ENCODE assay signal across 8 cellular contexts in genomic region chr1:778451-779278, GRCh38.
A peak's percentile ranks its signal among the peaks of the same experiment; 100 is the strongest.
DNase-seq lines count a peak whose midpoint lies in the region; ATAC-seq and TF ChIP-seq lines count a peak whose summit lies in the region.
"Not testable (repeated sequence)": the region's sequence is repeated elsewhere in the genome, so short reads cannot be mapped to it uniquely, and the experiment has no call there.

No MANE protein-coding gene starts in this region.

- ATAC-seq in activated CD8-positive, alpha-beta T cell treated with anti-CD3 and anti-CD28 coated beads, Interleukin-2, amount 10 ng/mL, durations not matched to agents 7 days and 5 days: peak; percentile 100
- ATAC-seq in gastrocnemius medialis: peak; percentile 100

- not testable (repeated sequence) for H3K27me3 ChIP-seq in gastrocnemius medialis

- CTCF ChIA-PET in HEK293T (lab: Yijun Ruan, JAX): interaction anchor here (0.6 kb wide), 1 partner anchor 162 kb away, joined by 4 read pairs; no protein-coding TSS in a partner anchor
- CTCF ChIA-PET in activated CD8-positive, alpha-beta T cell treated with anti-CD3 and anti-CD28 coated beads, Interleukin-2, amount 10 ng/mL, durations not matched to agents 7 days and 5 days (lab: Charles Lee): not testable (repeated sequence)

- intact Hi-C loops in gastrocnemius medialis (cut with DNase I; ENCODE audit: low total_unique reads): not testable (repeated sequence)

- H3K4me3 Mint-ChIP-seq in activated CD8-positive, alpha-beta T cell treated with anti-CD3 and anti-CD28 coated beads, Interleukin-2, amount 10 ng/mL, durations not matched to agents 7 days and 5 days: peak overlapping the region; percentile 99

- H3K36me3 Mint-ChIP-seq in activated CD8-positive, alpha-beta T cell treated with anti-CD3 and anti-CD28 coated beads, Interleukin-2, amount 10 ng/mL, durations not matched to agents 7 days and 5 days (ENCODE audit: low read depth): not testable (repeated sequence)

- not testable (repeated sequence) for H3K4me1 ChIP-seq in gastrocnemius medialis

- H3K27ac Mint-ChIP-seq in activated CD8-positive, alpha-beta T cell treated with anti-CD3 and anti-CD28 coated beads, Interleukin-2, amount 10 ng/mL, durations not matched to agents 7 days and 5 days: peak overlapping the region; percentile 100

- peaks cover 11% of the 10 kb centered on the region for H3K4me1 Mint-ChIP-seq in activated CD8-positive, alpha-beta T cell treated with anti-CD3 and anti-CD28 coated beads, Interleukin-2, amount 10 ng/mL, durations not matched to agents 7 days and 5 days (ENCODE audit: low read depth)

- in situ Hi-C loops in GM13976 (cut with MboI; ENCODE audit: low sequenced_read_pairs, unreplicated experiment); gastrocnemius medialis (cut with MboI; ENCODE audit: low sequenced_read_pairs in 4 of 4): not testable (repeated sequence)

- peak overlapping the region; percentile 64 to 92 (median 80) for H3K4me3 ChIP-seq in gastrocnemius medialis

- H3K27me3 Mint-ChIP-seq in activated CD8-positive, alpha-beta T cell treated with anti-CD3 and anti-CD28 coated beads, Interleukin-2, amount 10 ng/mL, durations not matched to agents 7 days and 5 days (ENCODE audit: low read depth): not testable (repeated sequence)

- not testable (repeated sequence) for H3K9me3 ChIP-seq in KOPT-K1 (ENCODE audit: insufficient read depth, low read length, poor library complexity, severe bottlenecking); gastrocnemius medialis

- TF ChIP-seq POLR2A in gastrocnemius medialis (IDR thresholded peaks at IDR 0.05): peak; percentile 82 to 85

- TF ChIP-seq CTCF in GM13976 (IDR thresholded peaks at IDR 0.05; ENCODE audit: borderline replicate concordance, control extremely low read depth, extremely low read depth, insufficient read depth, missing control alignments) (peak; percentile 33), gastrocnemius medialis (IDR thresholded peaks at IDR 0.05 in 4 of 5, conservative IDR thresholded peaks at IDR 0.05 in 1 of 5) (peak; percentile 24 to 65 (median 59))

- DNase-seq in GM13976 (ENCODE audit: low spot score): peak; percentile 95
- DNase-seq in HEK293T (ENCODE audit: extremely low spot score): peak; percentile 94
- peak; percentile 99 for DNase-seq in activated CD8-positive, alpha-beta T cell treated with anti-CD3 and anti-CD28 coated beads, Interleukin-2, amount 10 ng/mL, durations not matched to agents 7 days and 5 days
- peak; percentile 97 for DNase-seq in dedifferentiated amniotic fluid mesenchymal stem cell (ENCODE audit: extremely low spot score)
- peak; percentile 99 for DNase-seq in iris pigment epithelial cell (ENCODE audit: low read depth)
- DNase-seq in gastrocnemius medialis: peak; percentile 99 to 100
- DNase-seq in ureter (ENCODE audit: low spot score): peak; percentile 99

- peak overlapping the region; percentile 70 for H3K27ac ChIP-seq in KOPT-K1 (ENCODE audit: low read depth, low read length, poor library complexity, severe bottlenecking)
- H3K27ac ChIP-seq in gastrocnemius medialis: peak overlapping the region; percentile 86 to 93 (median 90)

- POLR2A ChIA-PET in HEK293T (lab: Yijun Ruan, JAX): not testable (repeated sequence)
- POLR2A ChIA-PET in activated CD8-positive, alpha-beta T cell treated with anti-CD3 and anti-CD28 coated beads, Interleukin-2, amount 10 ng/mL, durations not matched to agents 7 days and 5 days (lab: Charles Lee): interaction anchor here (1.3 kb wide), 1 partner anchor 47 kb away, joined by 3 read pairs; no protein-coding TSS in a partner anchor

- H3K36me3 ChIP-seq in KOPT-K1 (ENCODE audit: insufficient read depth, low read length); gastrocnemius medialis: not testable (repeated sequence)

- not testable (repeated sequence) for H3K9me3 Mint-ChIP-seq in activated CD8-positive, alpha-beta T cell treated with anti-CD3 and anti-CD28 coated beads, Interleukin-2, amount 10 ng/mL, durations not matched to agents 7 days and 5 days (ENCODE audit: insufficient read depth)

TF ChIP-seq in HEK293T, 16 proteins besides CTCF, POLR2A, EP300 and RAD21:
- 0 out of 2 replicates have a peak, but pooled peaks have one; percentile 44 for TF ChIP-seq NFRKB (IDR thresholded peaks at IDR 0.05)

Comparison
In these comparisons a context has a peak if more than half of its experiments do, and no peak if none do; other contexts are left out.
1. Peak in every context shown above with its lines: DNase-seq, ATAC-seq, H3K4me3 ChIP-seq and H3K27ac ChIP-seq.